In genomic region chr15:77810180-77810579, GRCh38 we compare ENCODE assay signal across 18 cellular contexts.
DNase-seq lines count a peak whose midpoint lies in the region; ATAC-seq and TF ChIP-seq lines count a peak whose summit lies in the region.
"Had no signal": no experiment of that assay in that cellular context is flagged by ENCODE, and none has a peak within 500 bp of the region (broad histone marks: within the 10 kb centered on the region; RNA-seq: fewer than 3 reads in every experiment).

No MANE protein-coding gene starts in this region.

- H3K9me3 Mint-ChIP-seq in nephron (no peaks in the 10 kb centered on the region), MCF 10A (ENCODE audit: unreplicated experiment) (no peaks in the 10 kb centered on the region)
- H3K9me3 Mint-ChIP-seq: activated naive CD4-positive, alpha-beta T cell treated with anti-CD3 and anti-CD28 coated beads, Interleukin-2, amount 50 U/mL, for 24 hours; activated T-cell treated with anti-CD3 and anti-CD28 coated beads, Interleukin-2, amount 50 U/mL, for 72 hours; CD8-positive, alpha-beta memory T cell; mesothelial cell of epicardium had no signal

- peak; percentile 86 for DNase-seq in BE2C
- DNase-seq in LHCN-M2 (ENCODE audit: low read depth): peak; percentile 77
- peak; percentile 86 for DNase-seq in SJCRH30
- no peak for DNase-seq in NCI-H345 treated with DMSO at 0.1 percent for 48 hours (lab: John Stamatoyannopoulos, UW; ENCODE audit: unreplicated experiment)
- no peak for DNase-seq in dermis blood vessel endothelial cell
- DNase-seq in MCF 10A (ENCODE audit: unreplicated experiment): no peak
- DNase-seq: activated T-cell treated with anti-CD3 and anti-CD28 coated beads, Interleukin-2, amount 50 U/mL, for 72 hours; CD8-positive, alpha-beta memory T cell; colonic mucosa; HCEC 1CT; NCI-H510A; PC-3; right lobe of liver; uterus had no signal

- H3K4me1 Mint-ChIP-seq in nephron (peaks cover 17% of the 10 kb centered on the region), MCF 10A (ENCODE audit: insufficient read depth, unreplicated experiment) (no peaks in the 10 kb centered on the region)
- H3K4me1 Mint-ChIP-seq: activated naive CD4-positive, alpha-beta T cell treated with anti-CD3 and anti-CD28 coated beads, Interleukin-2, amount 50 U/mL, for 24 hours; CD8-positive, alpha-beta memory T cell; mesothelial cell of epicardium had no signal

- no peaks in the 10 kb centered on the region for H3K36me3 ChIP-seq in BE2C
- H3K36me3 ChIP-seq in SJCRH30: no peaks in the 10 kb centered on the region
- H3K36me3 ChIP-seq: colonic mucosa, right lobe of liver, uterus had no signal

- H3K9me3 ChIP-seq in BE2C (no peaks in the 10 kb centered on the region), SJCRH30 (replicated peaks) (no peaks in the 10 kb centered on the region)
- H3K9me3 ChIP-seq: colonic mucosa, right lobe of liver, uterus had no signal

- TF ChIP-seq CTCF in BE2C (IDR thresholded peaks at IDR 0.05; ENCODE audit: low read depth, low read length) (no peak), nephron (IDR thresholded peaks at IDR 0.05; ENCODE audit: unreplicated experiment in 3 of 3) (no peak), MCF 10A (IDR thresholded peaks at IDR 0.05; ENCODE audit: unreplicated experiment) (no peak)

- no peaks in the 10 kb centered on the region for H3K27me3 ChIP-seq in BE2C
- no peaks in the 10 kb centered on the region for H3K27me3 ChIP-seq in SJCRH30
- H3K27me3 ChIP-seq: colonic mucosa, right lobe of liver, uterus had no signal

- CTCF ChIA-PET in MCF 10A (lab: Yijun Ruan, JAX): no interaction called here

- H3K4me1 ChIP-seq in BE2C (peaks cover 13% of the 10 kb centered on the region), SJCRH30 (peaks cover 9% of the 10 kb centered on the region)
- H3K4me1 ChIP-seq: colonic mucosa, right lobe of liver, uterus had no signal

- intact Hi-C loops in MCF 10A (cut with micrococcal nuclease): no loop called here

- H3K4me3 Mint-ChIP-seq in nephron (peak overlapping the region in 2 of 3 experiments; percentile 15 to 43), MCF 10A (ENCODE audit: unreplicated experiment) (no peak overlapping the region)
- H3K4me3 Mint-ChIP-seq: activated naive CD4-positive, alpha-beta T cell treated with anti-CD3 and anti-CD28 coated beads, Interleukin-2, amount 50 U/mL, for 24 hours; activated T-cell treated with anti-CD3 and anti-CD28 coated beads, Interleukin-2, amount 50 U/mL, for 72 hours; CD8-positive, alpha-beta memory T cell; mesothelial cell of epicardium had no signal

- H3K36me3 Mint-ChIP-seq in nephron (ENCODE audit: low read depth): no peaks in the 10 kb centered on the region
- H3K36me3 Mint-ChIP-seq in MCF 10A (ENCODE audit: insufficient read depth, unreplicated experiment): no peaks in the 10 kb centered on the region
- H3K36me3 Mint-ChIP-seq: activated naive CD4-positive, alpha-beta T cell treated with anti-CD3 and anti-CD28 coated beads, Interleukin-2, amount 50 U/mL, for 24 hours; CD8-positive, alpha-beta memory T cell; mesothelial cell of epicardium had no signal

- POLR2A ChIA-PET in MCF 10A (lab: Yijun Ruan, JAX): no interaction called here

- H3K4me3 ChIP-seq in BE2C (ENCODE audit: low read depth, low read length) (no peak overlapping the region), SJCRH30 (no peak overlapping the region)
- H3K4me3 ChIP-seq: colonic mucosa, right lobe of liver, uterus had no signal

- ATAC-seq in GM21528 (IDR thresholded peaks at IDR 0.05; ENCODE audit: low FRiP score, unreplicated experiment): no peak
- ATAC-seq: activated T-cell treated with anti-CD3 and anti-CD28 coated beads, Interleukin-2, amount 50 U/mL, for 72 hours; PC-3; right lobe of liver had no signal

- H3K27ac Mint-ChIP-seq in nephron (peak overlapping the region; percentile 13 to 36 (median 21)), MCF 10A (ENCODE audit: low read depth, unreplicated experiment) (no peak overlapping the region)
- H3K27ac Mint-ChIP-seq: activated naive CD4-positive, alpha-beta T cell treated with anti-CD3 and anti-CD28 coated beads, Interleukin-2, amount 50 U/mL, for 24 hours; activated T-cell treated with anti-CD3 and anti-CD28 coated beads, Interleukin-2, amount 50 U/mL, for 72 hours; CD8-positive, alpha-beta memory T cell; mesothelial cell of epicardium had no signal

- no peak overlapping the region for H3K27ac ChIP-seq in SJCRH30
- H3K27ac ChIP-seq: colonic mucosa, right lobe of liver, uterus had no signal

- H3K27me3 Mint-ChIP-seq in nephron (ENCODE audit: low read depth): peaks cover 40% of the 10 kb centered on the region
- peaks cover 11% of the 10 kb centered on the region for H3K27me3 Mint-ChIP-seq in MCF 10A (ENCODE audit: insufficient read depth, unreplicated experiment)
- H3K27me3 Mint-ChIP-seq: activated naive CD4-positive, alpha-beta T cell treated with anti-CD3 and anti-CD28 coated beads, Interleukin-2, amount 50 U/mL, for 24 hours had no signal

- no TSS peak for BruUV-seq in MCF 10A (replicated peaks; lab: Mats Ljungman, UMichigan)

Comparison
In these comparisons a context has a peak if more than half of its experiments do, and no peak if none do; other contexts are left out.
1. DNase-seq: peak in BE2C (single experiment), LHCN-M2 (single experiment) and SJCRH30 (2 of 2); none in NCI-H345 treated with DMSO at 0.1 percent for 48 hours (single experiment), dermis blood vessel endothelial cell (single experiment) and MCF 10A (single experiment).